In the genomic region with DNA sequence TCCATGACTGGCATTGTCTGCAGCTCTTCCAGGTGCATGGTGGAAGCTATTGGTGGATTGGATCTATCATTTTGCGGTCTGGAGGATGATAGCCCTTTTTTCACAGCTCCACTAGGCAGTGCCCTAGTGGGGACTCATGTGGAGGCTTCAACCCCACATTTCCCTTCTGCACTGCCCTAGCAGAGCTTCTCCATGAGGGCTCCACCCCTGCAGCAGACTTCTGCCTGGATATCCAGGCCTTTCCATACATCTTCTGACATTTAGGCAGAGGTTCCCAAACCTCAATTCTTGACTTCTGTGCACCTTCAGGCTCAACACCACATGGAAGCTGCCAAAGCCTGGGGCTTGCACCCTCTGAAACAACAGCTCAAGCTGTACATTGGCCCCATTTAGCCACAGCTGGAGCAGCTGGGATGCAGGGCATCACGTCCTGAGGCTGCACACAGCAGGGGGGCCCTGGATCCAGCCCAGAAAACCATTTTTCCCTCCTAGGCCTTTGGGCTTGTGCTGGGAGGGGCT, we compare ENCODE assay signal across 30 cellular contexts.
"Had no signal": no experiment of that assay in that cellular context is flagged by ENCODE, and none has a peak within 500 bp of the region (broad histone marks: within the 10 kb centered on the region; RNA-seq: fewer than 3 reads in every experiment).

No MANE protein-coding gene starts in this region.

- H3K36me3 Mint-ChIP-seq: activated CD4-positive, alpha-beta memory T cell treated with anti-CD3 and anti-CD28 coated beads for 36 hours had no signal

- H3K27me3 Mint-ChIP-seq: activated B cell treated with CpG ODN at 0.5 μM for 24 hours; activated CD4-positive, alpha-beta memory T cell treated with anti-CD3 and anti-CD28 coated beads for 36 hours had no signal

- ATAC-seq: activated naive CD4-positive, alpha-beta T cell treated with anti-CD3 and anti-CD28 coated beads, Interleukin-2, amount 50 U/mL, for 72 hours; activated T-cell treated with anti-CD3 and anti-CD28 coated beads, Interleukin-2, amount 50 U/mL, for 4 hours; body of pancreas; Panc1 had no signal

- H3K4me1 Mint-ChIP-seq: activated B cell treated with CpG ODN at 0.5 μM for 24 hours had no signal

- DNase-seq: activated B cell treated with CpG ODN at 0.5 μM for 24 hours; activated CD4-positive, alpha-beta memory T cell treated with anti-CD3 and anti-CD28 coated beads for 36 hours; activated CD4-positive, alpha-beta T cell treated with anti-CD3 and anti-CD28 coated beads for 4 hours; activated CD4-positive, alpha-beta T cell treated with anti-CD3 and anti-CD28 coated beads, Interleukin-2, amount 50 U/mL, for 1 hour; activated CD4-positive, CD25-positive, alpha-beta regulatory T cell treated with anti-CD3 and anti-CD28 coated beads, Interleukin-2, amount 50 U/mL, for 72 hours; activated CD8-positive, alpha-beta memory T cell treated with anti-CD3 and anti-CD28 coated beads, Interleukin-2, amount 50 U/mL, for 4 hours; activated gamma-delta T cell treated with Interleukin-2 at 50 U/mL for 16 hours; activated naive CD4-positive, alpha-beta T cell treated with anti-CD3 and anti-CD28 coated beads for 36 hours; activated T-cell treated with anti-CD3 and anti-CD28 coated beads for 4 hours; activated T-cell treated with anti-CD3 and anti-CD28 coated beads, Interleukin-2, amount 50 U/mL, for 4 hours; adrenal gland; body of pancreas; NCI-H1048; NCI-H1105 treated with DMSO at 0.1 percent for 48 hours; NCI-H1436; NCI-H1694 treated with DMSO at 0.1 percent for 48 hours; NCI-H2029; NCI-H2107; NCI-H2171; NCI-H510A; NCI-H526; NCI-H774; RPMI8226; SHP77 treated with DMSO at 0.1 percent for 48 hours; SK-N-SH had no signal

- H3K4me3 Mint-ChIP-seq: activated B cell treated with CpG ODN at 0.5 μM for 24 hours; activated CD4-positive, alpha-beta memory T cell treated with anti-CD3 and anti-CD28 coated beads for 36 hours; activated naive CD4-positive, alpha-beta T cell treated with anti-CD3 and anti-CD28 coated beads for 36 hours; activated T-cell treated with anti-CD3 and anti-CD28 coated beads, Interleukin-2, amount 50 U/mL, for 4 hours; activated T-helper 1 cell treated with anti-CD3 and anti-CD28 coated beads, Interleukin-12 subunit alpha, Interleukin-12 subunit beta, Interleukin-2, Interleukin-4 antibody, amounts not matched to agents 30 ng/mL and 10 ng/mL and 1 ng/mL, durations not matched to agents 14 hours and 24 hours and 36 hours; T-helper 1 cell treated with Interleukin-12 subunit alpha and Interleukin-12 subunit beta and Interleukin-4 antibody, amounts not matched to agents 30 μg/mL and 1 μg/mL, for 36 hours; T-helper 2 cell treated with Interferon-gamma antibody and Interleukin-4, amounts not matched to agents 5 μg/mL and 100 μg/mL, for 36 hours had no signal

- H3K27ac Mint-ChIP-seq: activated B cell treated with CpG ODN at 0.5 μM for 24 hours; activated CD4-positive, alpha-beta memory T cell treated with anti-CD3 and anti-CD28 coated beads for 36 hours; activated naive CD4-positive, alpha-beta T cell treated with anti-CD3 and anti-CD28 coated beads for 36 hours; activated naive CD4-positive, alpha-beta T cell treated with anti-CD3 and anti-CD28 coated beads, Interleukin-2, amount 50 U/mL, for 72 hours; activated T-helper 1 cell treated with anti-CD3 and anti-CD28 coated beads, Interleukin-12 subunit alpha, Interleukin-12 subunit beta, Interleukin-2, Interleukin-4 antibody, amounts not matched to agents 30 ng/mL and 10 ng/mL and 1 ng/mL, durations not matched to agents 14 hours and 24 hours and 36 hours; T-helper 1 cell treated with Interleukin-12 subunit alpha and Interleukin-12 subunit beta and Interleukin-4 antibody, amounts not matched to agents 30 μg/mL and 1 μg/mL, for 36 hours; T-helper 2 cell treated with Interferon-gamma antibody and Interleukin-4, amounts not matched to agents 5 μg/mL and 100 μg/mL, for 36 hours had no signal
